Comparison of ENCODE assay signal across 8 cellular contexts in genomic region chrX:138745215-138745614, GRCh38. TPM values are rescaled to one million over a fixed set of nuclear protein-coding genes. Genes with fewer than 3 reads are reported as not detected.
DNase-seq lines count a peak whose midpoint lies in the region; ATAC-seq and TF ChIP-seq lines count a peak whose summit lies in the region.

No MANE protein-coding gene starts in this region.

- no peak overlapping the region for H3K27ac ChIP-seq in tibial nerve

- no peak overlapping the region for H3K4me2 ChIP-seq in Loucy (ENCODE audit: low read depth, low read length, poor library complexity, severe bottlenecking)

- peak; percentile 2 for DNase-seq in activated CD4-positive, alpha-beta T cell treated with anti-CD3 and anti-CD28 coated beads for 48 hours
- no peak for DNase-seq in activated CD4-positive, alpha-beta T cell treated with anti-CD3 and anti-CD28 coated beads, Interleukin-2, amount 50 U/mL, for 4 hours
- DNase-seq in astrocyte of the spinal cord (ENCODE audit: low read depth, low spot score) (peak; percentile 45), kidney epithelial cell (ENCODE audit: low read depth) (no peak), tibial nerve (ENCODE audit: low spot score in 2 of 2) (peak in 1 of 2 donors; percentile 72)
- DNase-seq in activated CD8-positive, alpha-beta memory T cell treated with anti-CD3 and anti-CD28 coated beads for 24 hours: no peak

- no peak for TF ChIP-seq EP300 in tibial nerve (IDR thresholded peaks at IDR 0.05)

- no peaks in the 10 kb centered on the region for H3F3A ChIP-seq in Loucy (ENCODE audit: low read depth)

- TF ChIP-seq POLR2A in tibial nerve (IDR thresholded peaks at IDR 0.05): no peak

- no peaks in the 10 kb centered on the region for H3K4me1 ChIP-seq in Loucy (ENCODE audit: insufficient read depth, low read length, poor library complexity, severe bottlenecking)
- H3K4me1 ChIP-seq in tibial nerve: no peaks in the 10 kb centered on the region

- no peak overlapping the region for H2AFZ ChIP-seq in Loucy (ENCODE audit: low read length)

- H3K9me3 ChIP-seq in Loucy (ENCODE audit: insufficient read depth, low read depth, low read length): no peaks in the 10 kb centered on the region
- no peaks in the 10 kb centered on the region for H3K9me3 ChIP-seq in tibial nerve

- TF ChIP-seq CTCF in Loucy (conservative IDR thresholded peaks at IDR 0.05; ENCODE audit: low read length) (peak; percentile 59), astrocyte of the spinal cord (IDR thresholded peaks at IDR 0.05; ENCODE audit: low read depth, low read length) (peak; percentile 67), kidney epithelial cell (IDR thresholded peaks at IDR 0.05; ENCODE audit: insufficient read depth, low read length, poor library complexity, severe bottlenecking) (peak; percentile 60), tibial nerve (IDR thresholded peaks at IDR 0.05) (peak; percentile 37 to 76 (median 59))

- H3K27me3 ChIP-seq in Loucy (ENCODE audit: insufficient read depth, low read length, poor library complexity, severe bottlenecking) (no peaks in the 10 kb centered on the region), kidney epithelial cell (ENCODE audit: control insufficient read depth, insufficient read depth, low read length) (peaks cover 2% of the 10 kb centered on the region), tibial nerve (peaks cover 0 to 9% of the 10 kb centered on the region in 2 donors)

- H4K20me1 ChIP-seq in Loucy (ENCODE audit: insufficient read depth, low read length, poor library complexity, severe bottlenecking): no peaks in the 10 kb centered on the region

- H3K36me3 ChIP-seq in Loucy (ENCODE audit: insufficient read depth, low read length): no peaks in the 10 kb centered on the region
- no peaks in the 10 kb centered on the region for H3K36me3 ChIP-seq in kidney epithelial cell (ENCODE audit: control insufficient read depth, insufficient read depth, low read length)
- no peaks in the 10 kb centered on the region for H3K36me3 ChIP-seq in tibial nerve

- H3K79me2 ChIP-seq in Loucy (ENCODE audit: insufficient read depth, low read length): no peaks in the 10 kb centered on the region

- no peak overlapping the region for H3K9ac ChIP-seq in Loucy (ENCODE audit: low read depth, low read length, poor library complexity, severe bottlenecking)

- in situ Hi-C loops in astrocyte of the spinal cord (cut with HindIII; ENCODE audit: low sequenced_read_pairs): no loop called here

- H3K9me2 ChIP-seq in Loucy (replicated peaks; ENCODE audit: low read depth, low read length): no peaks in the 10 kb centered on the region

- peak; percentile 63 for ATAC-seq in GM21515 (IDR thresholded peaks at IDR 0.05; ENCODE audit: unreplicated experiment)

- 2 to 6% methylated on average over 7 of the region's 7 CpGs for WGBS in tibial nerve, 2 donors

- no peak overlapping the region for H3K4me3 ChIP-seq in Loucy (ENCODE audit: low read length, poor library complexity, severe bottlenecking)
- H3K4me3 ChIP-seq in astrocyte of the spinal cord (ENCODE audit: low read depth, low read length): no peak overlapping the region
- H3K4me3 ChIP-seq in kidney epithelial cell (ENCODE audit: low read depth, low read length): no peak overlapping the region
- no peak overlapping the region for H3K4me3 ChIP-seq in tibial nerve

RNA-seq across cellular contexts. Expression of gene FGF13, which starts 33.7 kb away (rescaled TPM):
- total RNA-seq in kidney epithelial cell (7.8 and 9.6 TPM in 2 replicates), tibial nerve (1 to 10 TPM; 5.7 to 7.5 (median 6.2) TPM)

Comparison
In these comparisons a context has a peak if more than half of its experiments do, and no peak if none do; other contexts are left out.
1. DNase-seq: peak in activated CD4-positive, alpha-beta T cell treated with anti-CD3 and anti-CD28 coated beads for 48 hours (single experiment) and astrocyte of the spinal cord (single experiment); none in activated CD4-positive, alpha-beta T cell treated with anti-CD3 and anti-CD28 coated beads, Interleukin-2, amount 50 U/mL, for 4 hours (0 of 2), kidney epithelial cell (single experiment) and activated CD8-positive, alpha-beta memory T cell treated with anti-CD3 and anti-CD28 coated beads for 24 hours (single experiment).
2. Peak in every context shown above with its lines, with median percentiles within 50 percentile points of each other: CTCF ChIP-seq.